9 cellular contexts compared by ENCODE assay signal in genomic region chr9:22240619-22241018, GRCh38.
A peak's percentile ranks its signal among the peaks of the same experiment; 100 is the strongest.
DNase-seq lines count a peak whose midpoint lies in the region; ATAC-seq and TF ChIP-seq lines count a peak whose summit lies in the region.
"Had no signal": no experiment of that assay in that cellular context is flagged by ENCODE, and none has a peak within 500 bp of the region (broad histone marks: within the 10 kb centered on the region; RNA-seq: fewer than 3 reads in every experiment).

No MANE protein-coding gene starts in this region.

- TF ChIP-seq CTCF in epithelial cell of esophagus (IDR thresholded peaks at IDR 0.05; ENCODE audit: insufficient read depth, low read depth, low read length, missing control alignments), result no peak
- no peak for TF ChIP-seq CTCF in tibial nerve (IDR thresholded peaks at IDR 0.05)

- DNase-seq in EL (peak; percentile 68), epithelial cell of esophagus (ENCODE audit: low read depth) (peak; percentile 49), tibial nerve (ENCODE audit: low spot score in 2 of 2) (no peak), cardiac septum (ENCODE audit: low spot score) (no peak), NCI-H2196 treated with DMSO at 0.1 percent for 48 hours (lab: John Stamatoyannopoulos, UW; ENCODE audit: unreplicated experiment) (no peak), SKM-1 treated with dmso at 0.1 percent for 144 hours (lab: John Stamatoyannopoulos, UW; ENCODE audit: unreplicated experiment) (no peak)

- no peaks in the 10 kb centered on the region for H3K27me3 ChIP-seq in tibial nerve
- H3K27me3 ChIP-seq: cardiac muscle cell had no signal

- ATAC-seq in GM21390 (IDR thresholded peaks at IDR 0.05; ENCODE audit: unreplicated experiment), result peak; percentile 78
- ATAC-seq in HG03520 (IDR thresholded peaks at IDR 0.05; ENCODE audit: unreplicated experiment), result peak; percentile 85

- WGBS in tibial nerve, 2 donors, result 24 to 33% methylated on average over 1 of the region's 1 CpG

- TF ChIP-seq EP300 in tibial nerve (IDR thresholded peaks at IDR 0.05), result no peak

- intact Hi-C loops in cardiac septum (cut with DNase I), result no loop called here

- no peaks in the 10 kb centered on the region for H3K9me3 ChIP-seq in tibial nerve

- H3K4me1 ChIP-seq in tibial nerve, result peaks cover 0 to 11% (median 4%) of the 10 kb centered on the region in 4 donors

- TF ChIP-seq POLR2A in tibial nerve (IDR thresholded peaks at IDR 0.05), result no peak

- no peaks in the 10 kb centered on the region for H3K36me3 ChIP-seq in tibial nerve
- H3K36me3 ChIP-seq: cardiac muscle cell had no signal

- H3K27ac ChIP-seq in tibial nerve, result no peak overlapping the region
- H3K27ac ChIP-seq: cardiac muscle cell had no signal

- H3K4me3 ChIP-seq in epithelial cell of esophagus (ENCODE audit: low read length) (no peak overlapping the region), tibial nerve (no peak overlapping the region)
- H3K4me3 ChIP-seq: cardiac muscle cell had no signal

Comparison
In these comparisons a context has a peak if more than half of its experiments do, and no peak if none do; other contexts are left out.
1. DNase-seq: peak in EL (single experiment) and epithelial cell of esophagus (single experiment); none in tibial nerve (0 of 2), cardiac septum (single experiment), NCI-H2196 treated with DMSO at 0.1 percent for 48 hours (single experiment) and SKM-1 treated with dmso at 0.1 percent for 144 hours (single experiment).